ENCODE assay signal across 1 cellular context in genomic region chr12:28248555-28249127, GRCh38.
TF ChIP-seq lines count a peak whose summit lies in the region.

No MANE protein-coding gene starts in this region.

TF ChIP-seq in GM12878, 131 proteins besides CTCF, POLR2A, EP300 and RAD21:
- TF ChIP-seq FOXK2 (IDR thresholded peaks at IDR 0.05): no peak
- TF ChIP-seq TARDBP (IDR thresholded peaks at IDR 0.05; ENCODE audit: borderline replicate concordance): no peak
- TF ChIP-seq E4F1 (IDR thresholded peaks at IDR 0.05; ENCODE audit: borderline replicate concordance, partially characterized antibody): no peak
- no peak for TF ChIP-seq ELK1 (IDR thresholded peaks at IDR 0.05; ENCODE audit: low read depth, low read length)
- no peak for TF ChIP-seq ZNF274 (IDR thresholded peaks at IDR 0.05; ENCODE audit: insufficient read depth, insufficient read length)
- no peak for TF ChIP-seq ZNF217 (IDR thresholded peaks at IDR 0.05)
- TF ChIP-seq RELB (IDR thresholded peaks at IDR 0.05; ENCODE audit: low read depth): no peak
- no peak for TF ChIP-seq CEBPZ (IDR thresholded peaks at IDR 0.05; ENCODE audit: low read depth, low read length)
- TF ChIP-seq ZNF592 (IDR thresholded peaks at IDR 0.05): no peak
- TF ChIP-seq SMAD1 (IDR thresholded peaks at IDR 0.05; ENCODE audit: low read depth, partially characterized antibody): no peak
- no peak for TF ChIP-seq RFX5 (IDR thresholded peaks at IDR 0.05; ENCODE audit: low read depth, low read length)
- no peak for TF ChIP-seq FOXM1 (IDR thresholded peaks at IDR 0.05; ENCODE audit: low read depth, low read length)
- no peak for TF ChIP-seq IKZF2 (IDR thresholded peaks at IDR 0.05)
- TF ChIP-seq LARP7 (IDR thresholded peaks at IDR 0.05): no peak
- TF ChIP-seq RBBP5 (conservative IDR thresholded peaks at IDR 0.05): no peak
- no peak for TF ChIP-seq GATAD2B (conservative IDR thresholded peaks at IDR 0.05; ENCODE audit: low read depth)
- no peak for TF ChIP-seq ZNF207 (IDR thresholded peaks at IDR 0.05; ENCODE audit: borderline replicate concordance)
- TF ChIP-seq SIN3A (IDR thresholded peaks at IDR 0.05; ENCODE audit: low read depth, low read length): no peak
- no peak for TF ChIP-seq ESRRA (IDR thresholded peaks at IDR 0.05; ENCODE audit: low read length)
- TF ChIP-seq ZBTB11 (CRISPR knock-in tag; IDR thresholded peaks at IDR 0.05): no peak
